ENCODE assay signal across 9 cellular contexts in genomic region chr9:89179535-89179919, GRCh38. TPM values are rescaled to one million over a fixed set of nuclear protein-coding genes. Genes with fewer than 3 reads are reported as not detected.
A peak's percentile ranks its signal among the peaks of the same experiment; 100 is the strongest.
DNase-seq lines count a peak whose midpoint lies in the region; ATAC-seq and TF ChIP-seq lines count a peak whose summit lies in the region.
"Had no signal": no experiment of that assay in that cellular context is flagged by ENCODE, and none has a peak within 500 bp of the region (broad histone marks: within the 10 kb centered on the region; RNA-seq: fewer than 3 reads in every experiment).

No MANE protein-coding gene starts in this region.

- H3K4me2 ChIP-seq in GM23338: peak overlapping the region; percentile 95

- no peaks in the 10 kb centered on the region; the same call in 2 of the 3 replicates for H3K36me3 Mint-ChIP-seq in GM23338 (ENCODE audit: low read depth)
- no peaks in the 10 kb centered on the region for H3K36me3 Mint-ChIP-seq in progenitor cell of endocrine pancreas (ENCODE audit: insufficient read depth)

- H3K27me3 ChIP-seq in GM23338 (ENCODE audit: insufficient read depth): peaks cover 46% of the 10 kb centered on the region
- peaks cover 21% of the 10 kb centered on the region for H3K27me3 ChIP-seq in SJSA1 (replicated peaks)

- H3K9me2 ChIP-seq in GM23338 (ENCODE audit: insufficient read depth): no peaks in the 10 kb centered on the region

- H3K36me3 ChIP-seq in GM23338 (ENCODE audit: insufficient read depth) (no peaks in the 10 kb centered on the region), SJSA1 (no peaks in the 10 kb centered on the region)

- H3K4me3 Mint-ChIP-seq in GM23338 (peak overlapping the region; percentile 74), progenitor cell of endocrine pancreas (ENCODE audit: low read depth) (peak overlapping the region; percentile 64)

- H2AFZ ChIP-seq in GM23338: peak overlapping the region; percentile 80; the same call in 1 of the 2 replicates

- H3K27ac ChIP-seq in GM23338 (ENCODE audit: low read depth) (no peak overlapping the region), SJSA1 (peak overlapping the region; percentile 80)

- H3K27ac Mint-ChIP-seq in GM23338 (peak overlapping the region; percentile 85; the same call in 1 of the 2 replicates), progenitor cell of endocrine pancreas (peak overlapping the region; percentile 94)

- peaks cover 14% of the 10 kb centered on the region; the same call in 1 of the 2 replicates for H3K79me2 ChIP-seq in GM23338 (replicated peaks; ENCODE audit: insufficient read depth)

- peaks cover 48% of the 10 kb centered on the region for H3K4me1 Mint-ChIP-seq in GM23338
- peaks cover 26% of the 10 kb centered on the region for H3K4me1 Mint-ChIP-seq in progenitor cell of endocrine pancreas (ENCODE audit: low read depth)

- DNase-seq in GM23338 (ENCODE audit: low spot score) (peak; percentile 33), SJSA1 (ENCODE audit: low read depth in 1 of 2, low spot score in 2 of 2) (no peak), fibroblast of pulmonary artery (ENCODE audit: low read depth) (peak; percentile 70), progenitor cell of endocrine pancreas (ENCODE audit: low spot score, unreplicated experiment) (no peak)

- H3K4me1 ChIP-seq in GM23338 (ENCODE audit: insufficient read depth) (peaks cover 28% of the 10 kb centered on the region), SJSA1 (replicated peaks) (peaks cover 32% of the 10 kb centered on the region)

- H3K27me3 Mint-ChIP-seq in GM23338 (ENCODE audit: insufficient read depth, low read depth, poor library complexity) (peaks cover 49% of the 10 kb centered on the region), progenitor cell of endocrine pancreas (peaks cover 51% of the 10 kb centered on the region)

- peaks cover 6% of the 10 kb centered on the region; the same call in 1 of the 2 replicates for H4K20me1 ChIP-seq in GM23338 (replicated peaks; ENCODE audit: insufficient read depth)

- no peaks in the 10 kb centered on the region for H3K9me3 ChIP-seq in SJSA1 (replicated peaks)

- peak; percentile 4 for ATAC-seq in GM23338
- no peak for ATAC-seq in HG03159 (IDR thresholded peaks at IDR 0.05; ENCODE audit: unreplicated experiment)
- ATAC-seq in GM18909 (IDR thresholded peaks at IDR 0.05; ENCODE audit: poor library complexity, unreplicated experiment): no peak
- ATAC-seq in GM18873 (IDR thresholded peaks at IDR 0.05; ENCODE audit: low FRiP score, unreplicated experiment): no peak
- ATAC-seq in HG02981 (IDR thresholded peaks at IDR 0.05; ENCODE audit: unreplicated experiment): no peak

- TF ChIP-seq CTCF in GM23338 (conservative IDR thresholded peaks at IDR 0.05; ENCODE audit: low read depth in 2 of 2) (no peak), fibroblast of pulmonary artery (IDR thresholded peaks at IDR 0.05; ENCODE audit: low read length, missing control alignments) (no peak), progenitor cell of endocrine pancreas (IDR thresholded peaks at IDR 0.05; ENCODE audit: unreplicated experiment) (no peak)

- H3F3A ChIP-seq in GM23338 (replicated peaks; ENCODE audit: low read depth): peaks cover 7% of the 10 kb centered on the region; the same call in 1 of the 2 replicates

- H3K9me3 Mint-ChIP-seq in GM23338: no peaks in the 10 kb centered on the region
- no peaks in the 10 kb centered on the region for H3K9me3 Mint-ChIP-seq in progenitor cell of endocrine pancreas (ENCODE audit: low read depth)

- peak overlapping the region; percentile 76 for H3K4me3 ChIP-seq in GM23338
- peak overlapping the region; percentile 27 for H3K4me3 ChIP-seq in SJSA1
- peak overlapping the region; percentile 59 for H3K4me3 ChIP-seq in fibroblast of pulmonary artery (replicated peaks; ENCODE audit: low read depth, low read length)

TF ChIP-seq in GM23338, 12 proteins besides CTCF, POLR2A, EP300 and RAD21 (continues in another document):
- TF ChIP-seq REST (IDR thresholded peaks at IDR 0.05; ENCODE audit: unreplicated experiment): no peak
- TF ChIP-seq POLR2AphosphoS5 (IDR thresholded peaks at IDR 0.05; ENCODE audit: low read depth): no peak
- TF ChIP-seq NANOG (IDR thresholded peaks at IDR 0.05; ENCODE audit: borderline replicate concordance): no peak
- TF ChIP-seq ZNF462 (CRISPR knock-in tag; IDR thresholded peaks at IDR 0.05): no peak
- no peak for TF ChIP-seq ZNF114 (CRISPR knock-in tag; IDR thresholded peaks at IDR 0.05)

RNA-seq across cellular contexts. Expression of gene SHC3, which starts 0.9 kb away (rescaled TPM):
- 2.5 and 2.9 TPM in 2 replicates for total RNA-seq in GM23338 (2014; rRNA removed; shearing (Covaris generic))
- 1.1 and 1.3 TPM in 2 replicates for polyA plus RNA-seq in GM23338 (2016; fragmentation: Nextera tagmentation; extraction: Ambion mirVana)
- total RNA-seq in SJSA1 (2014; rRNA removed; shearing (Covaris generic)): 0.16 and 0.34 TPM in 2 replicates
- 1.3 TPM in 2 replicates for total RNA-seq in progenitor cell of endocrine pancreas
- total RNA-seq: T-helper 1 cell treated with Interleukin-12 subunit alpha and Interleukin-12 subunit beta and Interleukin-4 antibody, amounts not matched to agents 30 ng/mL and 1 ng/mL, for 36 hours had no signal

Comparison
In these comparisons a context has a peak if more than half of its experiments do, and no peak if none do; other contexts are left out.
1. DNase-seq: peak in GM23338 (single experiment) and fibroblast of pulmonary artery (single experiment); none in SJSA1 (0 of 2) and progenitor cell of endocrine pancreas (single experiment).
2. Peak in every context shown above with its lines, with median percentiles within 50 percentile points of each other: H3K4me3 ChIP-seq.